9 cellular contexts compared by ENCODE assay signal in genomic region chr17:19978803-19979202, GRCh38. TPM values are rescaled to one million over a fixed set of nuclear protein-coding genes. Genes with fewer than 3 reads are reported as not detected.
A peak's percentile ranks its signal among the peaks of the same experiment; 100 is the strongest.
DNase-seq lines count a peak whose midpoint lies in the region; ATAC-seq lines count a peak whose summit lies in the region.
"Had no signal": no experiment of that assay in that cellular context is flagged by ENCODE, and none has a peak within 500 bp of the region (broad histone marks: within the 10 kb centered on the region; RNA-seq: fewer than 3 reads in every experiment).

No MANE protein-coding gene starts in this region.

- H3K27me3 Mint-ChIP-seq in activated T-helper 17 cell treated with anti-CD3 and anti-CD28 coated beads, Interleukin-2, amount 50 U/mL, for 72 hours: no peaks in the 10 kb centered on the region

- H3K36me3 ChIP-seq in mesenchymal stem cell (ENCODE audit: control insufficient read depth in 1 of 2, insufficient read depth in 2 of 2, low read depth in 1 of 2, low read length in 2 of 2): peaks cover 2 to 6% of the 10 kb centered on the region in 2 experiments

- no peak overlapping the region for H2AFZ ChIP-seq in mesenchymal stem cell (ENCODE audit: low read depth, low read length)

- H3K9me3 ChIP-seq in mesenchymal stem cell (ENCODE audit: control insufficient read depth, low read length): no peaks in the 10 kb centered on the region
- H3K9me3 ChIP-seq: testis had no signal

- peaks cover 27% of the 10 kb centered on the region for H3K4me1 Mint-ChIP-seq in activated T-helper 17 cell treated with anti-CD3 and anti-CD28 coated beads, Interleukin-2, amount 50 U/mL, for 72 hours

- peak overlapping the region; percentile 100 for H4K8ac ChIP-seq in mesenchymal stem cell (ENCODE audit: low read length)

- H3K4ac ChIP-seq in mesenchymal stem cell (ENCODE audit: low read depth in 1 of 2, low read length in 2 of 2): no peak overlapping the region

- H3K4me3 Mint-ChIP-seq in activated T-helper 17 cell treated with anti-CD3 and anti-CD28 coated beads, Interleukin-2, amount 50 U/mL, for 72 hours: peak overlapping the region; percentile 96

- no peak overlapping the region for H2BK5ac ChIP-seq in mesenchymal stem cell (ENCODE audit: low read depth, low read length, poor library complexity, severe bottlenecking)

- no peak overlapping the region for H3K9ac ChIP-seq in mesenchymal stem cell (ENCODE audit: low read length)

- no peak for ATAC-seq in activated T-helper 17 cell treated with anti-CD3 and anti-CD28 coated beads, Interleukin-2, amount 50 U/mL, for 72 hours (replicated peaks)
- no peak for ATAC-seq in GM21390 (IDR thresholded peaks at IDR 0.05; ENCODE audit: unreplicated experiment)

- H2AK5ac ChIP-seq in mesenchymal stem cell (ENCODE audit: low read length, severe bottlenecking): no peak overlapping the region

- WGBS in mesenchymal stem cell: 96% methylated on average over 13 of the region's 13 CpGs

- no peak overlapping the region for H2BK15ac ChIP-seq in mesenchymal stem cell (ENCODE audit: low read depth, poor library complexity, severe bottlenecking)

- H2BK12ac ChIP-seq in mesenchymal stem cell (ENCODE audit: low read length in 2 of 2): no peak overlapping the region

- no peak overlapping the region for H3K23ac ChIP-seq in mesenchymal stem cell (ENCODE audit: low read length in 2 of 2)

- no peak overlapping the region for H3K18ac ChIP-seq in mesenchymal stem cell (ENCODE audit: low read depth in 1 of 2, low read length in 2 of 2)

- H3K14ac ChIP-seq in mesenchymal stem cell (ENCODE audit: low read length in 2 of 2): no peak overlapping the region

- peak; percentile 15 for DNase-seq in stimulated activated CD4-positive, alpha-beta T cell treated with anti-CD3 and anti-CD28 coated beads, Interleukin-15, amount 100 ng/mL, for 24 hours
- DNase-seq in stimulated activated CD4-positive, alpha-beta T cell treated with anti-CD3 and anti-CD28 coated beads, Interleukin-2, amount 100 ng/mL, for 48 hours: no peak
- DNase-seq in mesenchymal stem cell (no peak), DMS153 (lab: John Stamatoyannopoulos, UW) (no peak)
- DNase-seq in stimulated activated naive CD4-positive, alpha-beta T cell treated with Interleukin-2 at 50 U/mL for 16 hours (lab: John Stamatoyannopoulos, UW): no peak
- DNase-seq in activated effector memory CD4-positive, alpha-beta T cell treated with Interleukin-2 at 50 U/mL for 16 hours: no peak
- DNase-seq: testis had no signal

- no peak overlapping the region for H3K27ac ChIP-seq in mesenchymal stem cell (ENCODE audit: low read length, poor library complexity, severe bottlenecking)

- H3K9me3 Mint-ChIP-seq in activated T-helper 17 cell treated with anti-CD3 and anti-CD28 coated beads, Interleukin-2, amount 50 U/mL, for 72 hours: no peaks in the 10 kb centered on the region

- H3K4me2 ChIP-seq in mesenchymal stem cell (ENCODE audit: low read length, poor library complexity, severe bottlenecking): no peak overlapping the region

- peak overlapping the region in 1 of 2 experiments; percentile 84 for H3K4me3 ChIP-seq in mesenchymal stem cell (ENCODE audit: insufficient read depth in 1 of 2, low read depth in 1 of 2, low read length in 2 of 2)

- H3K27ac Mint-ChIP-seq in activated T-helper 17 cell treated with anti-CD3 and anti-CD28 coated beads, Interleukin-2, amount 50 U/mL, for 72 hours: peak overlapping the region; percentile 94

- H3K79me1 ChIP-seq in mesenchymal stem cell (replicated peaks; ENCODE audit: low read length, poor library complexity, severe bottlenecking): peaks cover 4% of the 10 kb centered on the region

- no peak overlapping the region for H2BK120ac ChIP-seq in mesenchymal stem cell (ENCODE audit: low read depth, low read length)

- no peaks in the 10 kb centered on the region for H3K27me3 ChIP-seq in mesenchymal stem cell (ENCODE audit: control insufficient read depth in 1 of 2, insufficient read depth in 1 of 2, low read length in 2 of 2)
- H3K27me3 ChIP-seq: testis had no signal

- H3K36me3 Mint-ChIP-seq in activated T-helper 17 cell treated with anti-CD3 and anti-CD28 coated beads, Interleukin-2, amount 50 U/mL, for 72 hours (ENCODE audit: low read depth): peaks cover 41% of the 10 kb centered on the region

- H3K4me1 ChIP-seq in mesenchymal stem cell (ENCODE audit: control insufficient read depth, insufficient read depth, low read depth, low read length): peaks cover 11% of the 10 kb centered on the region

- no peak overlapping the region for H4K91ac ChIP-seq in mesenchymal stem cell (ENCODE audit: low read length)

RNA-seq across cellular contexts. Expression of gene AKAP10, which starts 1.2 kb away (rescaled TPM):
- 10 to 100 TPM; 38.8 to 64.1 TPM for total RNA-seq in activated T-helper 17 cell treated with anti-CD3 and anti-CD28 coated beads, Interleukin-2, amount 50 U/mL, for 72 hours
- 11.9 TPM for polyA plus RNA-seq in mesenchymal stem cell (2013, experiment 1 of 2)
- polyA plus RNA-seq in mesenchymal stem cell (2013, experiment 2 of 2): 12.0 TPM

RNA-seq across cellular contexts. Expression of gene SPECC1, which starts 30.4 kb away (rescaled TPM):
- 1 to 10 TPM; 5.7 to 9.6 TPM for total RNA-seq in activated T-helper 17 cell treated with anti-CD3 and anti-CD28 coated beads, Interleukin-2, amount 50 U/mL, for 72 hours
- 34.2 TPM for polyA plus RNA-seq in mesenchymal stem cell (2013, experiment 1 of 2)
- 31.5 TPM for polyA plus RNA-seq in mesenchymal stem cell (2013, experiment 2 of 2)
